In the genomic region with DNA sequence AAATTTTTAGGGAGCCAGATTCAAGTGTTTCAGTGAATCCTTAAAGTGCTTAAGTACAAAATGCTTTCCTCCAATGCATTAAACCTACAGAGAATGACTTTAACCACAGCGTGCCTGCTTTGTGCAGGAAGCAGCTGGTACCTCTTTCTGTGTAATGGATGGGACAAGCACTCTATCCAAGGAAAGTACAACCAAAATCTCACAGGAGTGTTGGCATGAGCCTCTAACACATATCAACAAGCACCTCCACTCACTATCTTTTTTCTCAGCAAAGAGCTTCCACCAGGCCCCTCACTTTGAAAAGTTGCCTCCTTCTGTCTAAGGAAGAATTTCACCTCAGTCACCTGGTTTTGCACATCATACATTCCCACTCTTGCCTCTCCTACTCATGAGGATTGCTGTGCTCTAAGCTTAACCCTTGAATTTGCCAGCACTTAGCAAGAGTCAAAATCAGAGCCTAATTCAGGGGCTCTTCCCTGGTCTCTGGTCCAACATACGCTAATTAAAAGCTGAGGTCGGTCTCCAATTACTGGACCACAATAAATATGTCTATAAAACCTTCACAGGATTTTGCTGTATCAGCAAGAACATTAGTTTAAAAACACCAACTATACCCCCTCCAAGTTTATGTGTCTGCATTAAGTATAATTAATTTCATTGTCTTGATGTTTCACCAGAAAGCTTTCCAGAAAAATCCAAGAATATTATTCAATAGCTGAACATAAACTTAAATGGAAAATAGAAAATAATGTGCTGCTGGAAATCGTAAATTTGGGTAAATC, we compare ENCODE assay signal across 20 cellular contexts.
DNase-seq lines count a peak whose midpoint lies in the region; ATAC-seq, FAIRE-seq and TF ChIP-seq lines count a peak whose summit lies in the region.
"Had no signal": no experiment of that assay in that cellular context is flagged by ENCODE, and none has a peak within 500 bp of the region (broad histone marks: within the 10 kb centered on the region; RNA-seq: fewer than 3 reads in every experiment).

No MANE protein-coding gene starts in this region.

- WGBS in HepG2 (ENCODE audit: low lambda C conversion rate), result 18% methylated on average over 4 of the region's 4 CpGs
- WGBS in right lobe of liver (ENCODE audit: insufficient coverage, low coverage, low lambda C conversion rate, missing lambda C conversion rate), result 58% methylated on average over 4 of the region's 4 CpGs

- H3K9me3 ChIP-seq in HepG2 (ENCODE audit: low read length) (no peaks in the 10 kb centered on the region), right lobe of liver (no peaks in the 10 kb centered on the region), adipocyte (ENCODE audit: control insufficient read depth, low read length) (no peaks in the 10 kb centered on the region), iPS-20b (ENCODE audit: insufficient read depth, low read depth, low read length) (no peaks in the 10 kb centered on the region)
- H3K9me3 ChIP-seq: esophagus muscularis mucosa had no signal

- H3K9ac ChIP-seq in HepG2 (ENCODE audit: insufficient read depth, low read depth, low read length) (no peak overlapping the region), adipocyte (ENCODE audit: low read length) (no peak overlapping the region), iPS-20b (ENCODE audit: low read depth, low read length) (peak overlapping the region; percentile 11; the same call in 1 of the 2 replicates)

- H3K79me2 ChIP-seq in HepG2 (ENCODE audit: insufficient read depth, low read length), result no peaks in the 10 kb centered on the region

- no peaks in the 10 kb centered on the region for H4K20me1 ChIP-seq in HepG2 (ENCODE audit: insufficient read depth, low read length)

- no peak for ATAC-seq in HepG2
- ATAC-seq in right lobe of liver, result no peak
- ATAC-seq in HG02852 (IDR thresholded peaks at IDR 0.05; ENCODE audit: unreplicated experiment), result no peak
- ATAC-seq: activated CD8-positive, alpha-beta memory T cell treated with anti-CD3 and anti-CD28 coated beads, Interleukin-2, amount 10 ng/mL, durations not matched to agents 7 days and 5 days had no signal

- BruUV-seq in HepG2 (replicated peaks; lab: Mats Ljungman, UMichigan), result no TSS peak

- 0 out of 5 replicates have a peak, but pooled peaks cover 0 to 2% of the 10 kb centered on the region in 2 experiments for H3K27me3 ChIP-seq in HepG2 (ENCODE audit: control insufficient read depth in 1 of 2, insufficient read depth in 2 of 2, low read length in 2 of 2)
- H3K27me3 ChIP-seq in right lobe of liver, result no peaks in the 10 kb centered on the region
- H3K27me3 ChIP-seq in adipocyte (replicated peaks; ENCODE audit: control insufficient read depth, insufficient read depth, low read length), result no peaks in the 10 kb centered on the region
- no peaks in the 10 kb centered on the region for H3K27me3 ChIP-seq in iPS-20b (ENCODE audit: insufficient read depth, low read length)
- H3K27me3 ChIP-seq: esophagus muscularis mucosa had no signal

- TF ChIP-seq RAD21 in HepG2 (CRISPR knock-in tag; IDR thresholded peaks at IDR 0.05), result no peak

- TF ChIP-seq CTCF in HepG2 (CRISPR knock-in tag; IDR thresholded peaks at IDR 0.05) (no peak), right lobe of liver (IDR thresholded peaks at IDR 0.05) (no peak)

- intact Hi-C loops in HepG2 (cut with micrococcal nuclease; ENCODE audit: unreplicated experiment), result no loop called here
- intact Hi-C loops in right lobe of liver (cut with DNase I), result no loop called here

- no peak for FAIRE-seq in HepG2 (lab: Jason Lieb, UNC)
- FAIRE-seq: RCC 7860 had no signal

- TF ChIP-seq POLR2A in HepG2 (IDR thresholded peaks at IDR 0.05; ENCODE audit: insufficient read depth in 1 of 2, low read depth in 2 of 2, low read length in 2 of 2), result no peak
- no peak for TF ChIP-seq POLR2A in right lobe of liver (IDR thresholded peaks at IDR 0.05)

- H3K4me2 ChIP-seq in HepG2 (ENCODE audit: low read depth, low read length), result no peak overlapping the region

- H3K4me1 ChIP-seq in HepG2 (ENCODE audit: insufficient read depth, low read length), result no peaks in the 10 kb centered on the region
- no peaks in the 10 kb centered on the region for H3K4me1 ChIP-seq in right lobe of liver
- peaks cover 45% of the 10 kb centered on the region for H3K4me1 ChIP-seq in adipocyte (ENCODE audit: control insufficient read depth, insufficient read depth, low read length)
- H3K4me1 ChIP-seq in iPS-20b (ENCODE audit: insufficient read depth, low read length), result peaks cover 55% of the 10 kb centered on the region

- DNase-seq in HepG2 (ENCODE audit: low spot score), result no peak
- no peak for DNase-seq in right lobe of liver
- no peak for DNase-seq in adipocyte (ENCODE audit: low read depth)
- DNase-seq in NCI-H526 treated with DMSO at 0.1 percent for 48 hours (lab: John Stamatoyannopoulos, UW), result no peak
- DNase-seq in hypothalamus (lab: John Stamatoyannopoulos, UW), result no peak
- DNase-seq: activated CD4-positive, alpha-beta T cell treated with anti-CD3 and anti-CD28 coated beads, Interleukin-2, amount 10 ng/mL, durations not matched to agents 7 days and 5 days; activated CD8-positive, alpha-beta memory T cell treated with anti-CD3 and anti-CD28 coated beads, Interleukin-2, amount 10 ng/mL, durations not matched to agents 7 days and 5 days; activated naive CD4-positive, alpha-beta T cell treated with anti-CD3 and anti-CD28 coated beads, Interleukin-2, amount 10 ng/mL, durations not matched to agents 7 days and 5 days; anterior cingulate cortex; CD4-positive, alpha-beta memory T cell; NCI-H1092; NCI-H2029 treated with DMSO at 0.1 percent for 48 hours; NCI-H510A; posterior cingulate gyrus; substantia nigra; T-helper 2 cell had no signal

- H3K27ac ChIP-seq in HepG2 (ENCODE audit: extremely low read length, insufficient read depth, low read length), result no peak overlapping the region
- H3K27ac ChIP-seq in right lobe of liver, result no peak overlapping the region
- H3K27ac ChIP-seq in iPS-20b (ENCODE audit: low read length), result no peak overlapping the region

- no peak overlapping the region for H2AFZ ChIP-seq in HepG2 (ENCODE audit: low read length)

- no peak for TF ChIP-seq EP300 in HepG2 (IDR thresholded peaks at IDR 0.05; ENCODE audit: low read depth in 2 of 2, low read length in 2 of 2)
- no peak for TF ChIP-seq EP300 in HepG2 (CRISPR knock-in tag; IDR thresholded peaks at IDR 0.05; ENCODE audit: borderline replicate concordance)

- POLR2A ChIA-PET in HepG2 (lab: Yijun Ruan, JAX), result no interaction called here

- H3K36me3 ChIP-seq in HepG2 (replicated peaks in 1 of 2; ENCODE audit: control insufficient read depth in 1 of 2, insufficient read depth in 2 of 2, low read length in 2 of 2) (no peaks in the 10 kb centered on the region), right lobe of liver (no peaks in the 10 kb centered on the region), adipocyte (ENCODE audit: control insufficient read depth, insufficient read depth, low read length, severe bottlenecking) (no peaks in the 10 kb centered on the region), iPS-20b (ENCODE audit: insufficient read depth, low read depth, low read length) (no peaks in the 10 kb centered on the region)
- H3K36me3 ChIP-seq: esophagus muscularis mucosa had no signal

- H3K4me3 ChIP-seq in HepG2 (replicated peaks in 1 of 3; ENCODE audit: insufficient read depth in 1 of 3, low read depth in 2 of 3, low read length in 3 of 3), result no peak overlapping the region
- H3K4me3 ChIP-seq in right lobe of liver, result no peak overlapping the region
- peak overlapping the region; percentile 81 for H3K4me3 ChIP-seq in adipocyte (ENCODE audit: low read length)
- H3K4me3 ChIP-seq in iPS-20b (ENCODE audit: low read length), result no peak overlapping the region

- in situ Hi-C loops in HepG2 (cut with HindIII; ENCODE audit: extremely low pct_ligation_motif_present, low pct_unique_long_range_greater_than_20kb), result no loop called here

- CTCF ChIA-PET in HepG2 (lab: Yijun Ruan, JAX; ENCODE audit: low intra/inter-chr PET ratio, low total read pairs), result no interaction called here

TF ChIP-seq in HepG2, 621 proteins besides CTCF, POLR2A, EP300 and RAD21:
- TF ChIP-seq MAFK (conservative IDR thresholded peaks at IDR 0.05 in 1 of 2, IDR thresholded peaks at IDR 0.05 in 1 of 2; ENCODE audit: low read length in 2 of 2) (peak; percentile 84 to 94), ZNF451 (CRISPR knock-in tag; IDR thresholded peaks at IDR 0.05) (no peak), ZNF782 (CRISPR knock-in tag; IDR thresholded peaks at IDR 0.05; ENCODE audit: borderline replicate concordance) (no peak), KDM4B (CRISPR knock-in tag; IDR thresholded peaks at IDR 0.05) (no peak), MAFF (IDR thresholded peaks at IDR 0.05; ENCODE audit: low read depth, low read length) (peak; percentile 89), ZFP90 (CRISPR knock-in tag; IDR thresholded peaks at IDR 0.05; ENCODE audit: borderline replicate concordance) (no peak), KAT7 (CRISPR knock-in tag; IDR thresholded peaks at IDR 0.05; ENCODE audit: borderline replicate concordance) (no peak), ZNF766 (CRISPR knock-in tag; IDR thresholded peaks at IDR 0.05; ENCODE audit: borderline replicate concordance) (no peak), FOXK2 (IDR thresholded peaks at IDR 0.05) (no peak), KAT2B (IDR thresholded peaks at IDR 0.05; ENCODE audit: borderline replicate concordance, low read depth, low read length) (no peak), KLF16 (CRISPR knock-in tag; IDR thresholded peaks at IDR 0.05) (no peak)
- TF ChIP-seq, protein P1, sequence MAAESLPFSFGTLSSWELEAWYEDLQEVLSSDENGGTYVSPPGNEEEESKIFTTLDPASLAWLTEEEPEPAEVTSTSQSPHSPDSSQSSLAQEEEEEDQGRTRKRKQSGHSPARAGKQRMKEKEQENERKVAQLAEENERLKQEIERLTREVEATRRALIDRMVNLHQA (CRISPR knock-in tag; IDR thresholded peaks at IDR 0.05), result no peak
